27 cellular contexts compared by ENCODE assay signal in genomic region chr22:20626811-20627210, GRCh38.
"Had no signal": no experiment of that assay in that cellular context is flagged by ENCODE, and none has a peak within 500 bp of the region (broad histone marks: within the 10 kb centered on the region; RNA-seq: fewer than 3 reads in every experiment).

No MANE protein-coding gene starts in this region.

- H3K36me3 ChIP-seq: stomach, suprapubic skin, thoracic aorta, thyroid gland, tibial artery, tibial nerve, transverse colon, upper lobe of left lung, upper lobe of right lung, uterus, vagina had no signal

- ATAC-seq: stimulated activated effector memory CD8-positive, alpha-beta T cell treated with anti-CD3 and anti-CD28 coated beads, Interleukin-12 subunit alpha, Interleukin-12 subunit beta, amount 100 ng/mL, for 72 hours; stimulated activated memory B cell treated with anti-CD40 and anti-IgM and Interleukin-4, amounts not matched to agents 10 μg/mL and 1 μg/mL and 100 μg/mL, for 72 hours; stimulated activated naive B cell treated with anti-CD40 and anti-IgM and Interleukin-4, amounts not matched to agents 10 μg/mL and 1 μg/mL and 100 μg/mL, for 72 hours; stimulated activated naive CD8-positive, alpha-beta T cell treated with anti-CD3 and anti-CD28 coated beads, Interleukin-15, amount 100 ng/mL, for 72 hours; stimulated activated naive CD8-positive, alpha-beta T cell treated with anti-CD3 and anti-CD28 coated beads, Interleukin-15, Interleukin-2, amounts not matched to agents 100 U/mL and 50 U/mL, for 24 hours; upper lobe of right lung had no signal

- H3K27me3 ChIP-seq: suprapubic skin, testis, thyroid gland, tibial nerve, transverse colon, upper lobe of left lung, upper lobe of right lung, uterus, vagina had no signal

- H3K9me3 ChIP-seq: stomach, suprapubic skin, testis, thoracic aorta, thyroid gland, tibial artery, tibial nerve, transverse colon, upper lobe of left lung, upper lobe of right lung, uterus, vagina had no signal

- DNase-seq: stimulated activated CD4-positive, alpha-beta T cell treated with anti-CD3 and anti-CD28 coated beads, Interleukin-2, amount 100 ng/mL, for 48 hours; stimulated activated CD4-positive, alpha-beta T cell treated with anti-CD3 and anti-CD28 coated beads, Interleukin-4, amount 100 ng/mL, for 1 hour; stimulated activated CD4-positive, alpha-beta T cell treated with anti-CD3 and anti-CD28 coated beads, Interleukin-4, amount 100 ng/mL, for 24 hours; stimulated activated CD4-positive, alpha-beta T cell treated with anti-CD3 and anti-CD28 coated beads, Interleukin-4, amount 100 ng/mL, for 4 hours; stimulated activated CD8-positive, alpha-beta memory T cell treated with anti-CD3 and anti-CD28 coated beads, Interleukin-4, amount 100 ng/mL, for 48 hours; stimulated activated naive B cell treated with anti-CD40 and anti-IgM and Interleukin-4, amounts not matched to agents 10 μg/mL and 1 μg/mL and 100 μg/mL, for 72 hours; stimulated activated naive CD4-positive, alpha-beta T cell; stimulated activated naive CD4-positive, alpha-beta T cell treated with Interleukin-2 at 50 U/mL for 16 hours; stimulated activated naive CD8-positive, alpha-beta T cell treated with anti-CD3 and anti-CD28 coated beads, Interleukin-15, amount 100 ng/mL, for 72 hours; stimulated activated naive CD8-positive, alpha-beta T cell treated with anti-CD3 and anti-CD28 coated beads, Interleukin-15, Interleukin-2, amounts not matched to agents 100 U/mL and 50 U/mL, for 24 hours; stomach; substantia nigra; testis; thyroid gland; tibial artery; transverse colon; trophoblast cell; upper lobe of left lung; upper lobe of right lung; uterus had no signal

- H3K4me1 ChIP-seq: stomach, suprapubic skin, testis, tibial artery, tibial nerve, transverse colon, upper lobe of right lung, uterus, vagina had no signal

- FAIRE-seq: urothelium cell line had no signal

- H3K4me3 ChIP-seq: stomach, suprapubic skin, testis, thoracic aorta, thyroid gland, tibial artery, tibial nerve, transverse colon, upper lobe of left lung, upper lobe of right lung, uterus, vagina had no signal

- H3K27ac ChIP-seq: stomach, suprapubic skin, testis, thoracic aorta, thyroid gland, tibial artery, tibial nerve, transverse colon, upper lobe of left lung, upper lobe of right lung, uterus, vagina had no signal
